ENCODE assay signal across 8 cellular contexts in the genomic region with DNA sequence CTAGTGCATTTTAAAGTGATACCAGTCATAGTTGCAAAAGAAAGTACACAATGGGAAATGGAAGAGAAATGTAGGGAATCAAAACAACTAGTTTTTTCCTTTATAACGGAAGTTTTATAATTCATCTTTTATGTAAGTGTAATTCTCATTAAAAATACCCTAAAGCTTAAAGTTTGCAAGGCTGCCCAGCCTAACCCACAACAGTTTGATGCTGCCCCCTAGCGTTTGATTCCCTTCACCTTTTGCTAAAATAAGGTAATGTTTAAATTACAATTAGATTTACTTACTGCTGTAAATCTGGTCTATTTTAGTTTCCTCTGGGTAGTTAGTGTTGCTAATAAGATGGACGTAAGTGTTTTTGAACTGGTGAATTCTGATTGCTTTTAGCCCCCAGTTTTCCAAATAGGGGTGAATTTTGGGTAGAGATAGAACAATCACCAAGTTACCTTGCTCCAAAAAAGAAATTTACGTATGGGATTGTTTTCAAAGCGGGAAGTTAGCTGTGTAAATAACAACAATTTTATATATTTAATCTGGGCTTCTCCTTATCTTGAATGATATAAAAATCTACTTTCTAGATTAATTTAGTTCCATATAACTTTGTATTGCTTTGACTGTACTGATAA. TPM values are rescaled to one million over a fixed set of nuclear protein-coding genes. Genes with fewer than 3 reads are reported as not detected.
DNase-seq lines count a peak whose midpoint lies in the region; ATAC-seq lines count a peak whose summit lies in the region.

No MANE protein-coding gene starts in this region.

- ATAC-seq in GM19035 (IDR thresholded peaks at IDR 0.05; ENCODE audit: unreplicated experiment) (peak; percentile 9), HG03342 (IDR thresholded peaks at IDR 0.05; ENCODE audit: unreplicated experiment) (no peak)

- DNase-seq in AG08396 (ENCODE audit: low spot score): peak; percentile 41
- peak; percentile 57 for DNase-seq in NCI-H345 treated with DMSO at 0.1 percent for 48 hours (lab: John Stamatoyannopoulos, UW; ENCODE audit: unreplicated experiment)
- peak; percentile 69 to 80 for DNase-seq in activated CD4-positive, alpha-beta T cell treated with anti-CD3 and anti-CD28 coated beads, Interleukin-2, amount 50 U/mL, for 48 hours
- DNase-seq in dermis microvascular lymphatic vessel endothelial cell (ENCODE audit: low read depth in 2 of 2): peak; percentile 53 to 77
- peak; percentile 82 for DNase-seq in mucosa of gallbladder (ENCODE audit: low spot score)
- DNase-seq in stimulated activated CD8-positive, alpha-beta memory T cell treated with anti-CD3 and anti-CD28 coated beads, Interleukin-7, amount 100 ng/mL, for 24 hours (ENCODE audit: low read depth): peak; percentile 50

RNA-seq across cellular contexts. Expression of a gene that starts 3.4 kb away (rescaled TPM):
- total RNA-seq in dermis microvascular lymphatic vessel endothelial cell (23.2 and 27.6 TPM in 2 replicates), mucosa of gallbladder (28.3 TPM)
